6 cellular contexts compared by ENCODE assay signal in genomic region chr1:30517241-30517640, GRCh38.
A peak's percentile ranks its signal among the peaks of the same experiment; 100 is the strongest.
DNase-seq lines count a peak whose midpoint lies in the region; ATAC-seq and TF ChIP-seq lines count a peak whose summit lies in the region.
"Not testable (repeated sequence)": the region's sequence is repeated elsewhere in the genome, so short reads cannot be mapped to it uniquely, and the experiment has no call there.

No MANE protein-coding gene starts in this region.

- not testable (repeated sequence) for H3K9me3 Mint-ChIP-seq in chondrocyte (ENCODE audit: low read depth); endodermal cell; natural killer cell treated with Interleukin-12 subunit alpha and Interleukin-12 subunit beta and Interleukin-15 and Interleukin-18, amount 100 ng/mL, for 72 hours; progenitor cell of endocrine pancreas (ENCODE audit: low read depth)

- H3K4me1 Mint-ChIP-seq in chondrocyte (ENCODE audit: low read depth); endodermal cell; natural killer cell treated with Interleukin-12 subunit alpha and Interleukin-12 subunit beta and Interleukin-15 and Interleukin-18, amount 100 ng/mL, for 72 hours (ENCODE audit: low read depth in 2 of 2); progenitor cell of endocrine pancreas (ENCODE audit: low read depth): not testable (repeated sequence)

- H3K4me3 ChIP-seq in endodermal cell (ENCODE audit: low read length); suprapubic skin: not testable (repeated sequence)

- not testable (repeated sequence) for H3K27ac Mint-ChIP-seq in chondrocyte (ENCODE audit: unreplicated experiment); endodermal cell; natural killer cell treated with Interleukin-12 subunit alpha and Interleukin-12 subunit beta and Interleukin-15 and Interleukin-18, amount 100 ng/mL, for 72 hours; progenitor cell of endocrine pancreas

- H3K27ac ChIP-seq in endodermal cell (ENCODE audit: low read depth, low read length); suprapubic skin: not testable (repeated sequence)

- 86% methylated on average over 5 of the region's 7 CpGs; no CpG with 5 or more reads in 1 of the 2 experiments for WGBS in endodermal cell (ENCODE audit: insufficient coverage in 1 of 2, insufficient read length in 1 of 2), 2 experiments
- WGBS in suprapubic skin = 84% methylated on average over 7 of the region's 7 CpGs

- H3K27me3 ChIP-seq in endodermal cell (ENCODE audit: control insufficient read depth, insufficient read depth, low read length, poor library complexity, severe bottlenecking); suprapubic skin: not testable (repeated sequence)

- not testable (repeated sequence) for H3K9me3 ChIP-seq in endodermal cell (ENCODE audit: control insufficient read depth, low read length); suprapubic skin

- not testable (repeated sequence) for H3K36me3 Mint-ChIP-seq in chondrocyte (ENCODE audit: low read depth); endodermal cell (ENCODE audit: low read depth); natural killer cell treated with Interleukin-12 subunit alpha and Interleukin-12 subunit beta and Interleukin-15 and Interleukin-18, amount 100 ng/mL, for 72 hours; progenitor cell of endocrine pancreas (ENCODE audit: insufficient read depth)

- ATAC-seq in natural killer cell treated with Interleukin-12 subunit alpha and Interleukin-12 subunit beta and Interleukin-15 and Interleukin-18, amount 100 ng/mL, for 72 hours = not testable (repeated sequence)

- not testable (repeated sequence) for H3K9ac ChIP-seq in endodermal cell (ENCODE audit: extremely low read depth, low read length, poor library complexity, severe bottlenecking)

- H3K4me1 ChIP-seq in endodermal cell (ENCODE audit: control insufficient read depth, insufficient read depth, low read length); suprapubic skin: not testable (repeated sequence)

- not testable (repeated sequence) for H3K4me3 Mint-ChIP-seq in chondrocyte (ENCODE audit: unreplicated experiment); endodermal cell; natural killer cell treated with Interleukin-12 subunit alpha and Interleukin-12 subunit beta and Interleukin-15 and Interleukin-18, amount 100 ng/mL, for 72 hours; progenitor cell of endocrine pancreas (ENCODE audit: low read depth)

- H3K27me3 Mint-ChIP-seq in chondrocyte (ENCODE audit: low read depth); endodermal cell (ENCODE audit: insufficient read depth): not testable (repeated sequence)
- peaks cover 10 to 19% of the 10 kb centered on the region in 2 donors for H3K27me3 Mint-ChIP-seq in natural killer cell treated with Interleukin-12 subunit alpha and Interleukin-12 subunit beta and Interleukin-15 and Interleukin-18, amount 100 ng/mL, for 72 hours
- peaks cover 14% of the 10 kb centered on the region for H3K27me3 Mint-ChIP-seq in progenitor cell of endocrine pancreas

- not testable (repeated sequence) for TF ChIP-seq POLR2A in suprapubic skin (IDR thresholded peaks at IDR 0.05)

- not testable (repeated sequence) for TF ChIP-seq CTCF in chondrocyte (IDR thresholded peaks at IDR 0.05); endodermal cell (conservative IDR thresholded peaks at IDR 0.05); progenitor cell of endocrine pancreas (IDR thresholded peaks at IDR 0.05; ENCODE audit: unreplicated experiment); suprapubic skin (IDR thresholded peaks at IDR 0.05)

- DNase-seq in activated CD8-positive, alpha-beta memory T cell treated with anti-CD3 and anti-CD28 coated beads for 24 hours = peak; percentile 13
- DNase-seq in chondrocyte (ENCODE audit: low spot score) (peak; percentile 44), endodermal cell (peak; percentile 3), progenitor cell of endocrine pancreas (ENCODE audit: low spot score, unreplicated experiment) (peak; percentile 3), suprapubic skin (ENCODE audit: low spot score in 2 of 2) (peak; percentile 21 to 72)
- peak; percentile 37 for DNase-seq in natural killer cell treated with Interleukin-12 subunit alpha and Interleukin-12 subunit beta and Interleukin-15 and Interleukin-18, amount 100 ng/mL, for 72 hours (ENCODE audit: low spot score)

- TF ChIP-seq EP300 in suprapubic skin (IDR thresholded peaks at IDR 0.05) = not testable (repeated sequence)

- H3K36me3 ChIP-seq in endodermal cell (ENCODE audit: control insufficient read depth, insufficient read depth, low read length); suprapubic skin: not testable (repeated sequence)
